ENCODE assay signal across 20 cellular contexts in the genomic region with DNA sequence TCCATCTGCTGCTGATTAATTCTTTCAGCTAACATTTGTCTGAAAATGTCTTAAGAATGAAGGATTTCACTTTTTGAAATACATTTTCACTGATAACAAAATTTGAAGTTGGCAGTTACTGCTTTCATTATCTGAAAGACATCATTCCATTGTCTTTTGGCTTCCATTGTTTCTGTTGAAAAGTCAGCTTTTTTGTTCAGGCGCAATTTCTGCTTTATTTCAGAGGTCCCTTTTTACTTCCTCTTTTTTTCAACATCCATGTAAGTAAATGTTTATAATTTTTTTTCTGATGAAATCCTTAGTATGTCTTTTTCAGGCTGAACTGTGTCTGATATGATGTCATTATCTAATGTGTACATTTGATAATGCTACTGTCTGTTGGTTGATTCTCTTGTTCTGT.
A peak's percentile ranks its signal among the peaks of the same experiment; 100 is the strongest.
DNase-seq lines count a peak whose midpoint lies in the region; ATAC-seq, FAIRE-seq and TF ChIP-seq lines count a peak whose summit lies in the region.
"Had no signal": no experiment of that assay in that cellular context is flagged by ENCODE, and none has a peak within 500 bp of the region (broad histone marks: within the 10 kb centered on the region; RNA-seq: fewer than 3 reads in every experiment).

No MANE protein-coding gene starts in this region.

- TF ChIP-seq CTCF in A549 (IDR thresholded peaks at IDR 0.05) = no peak
- TF ChIP-seq CTCF in D721Med (IDR thresholded peaks at IDR 0.05; ENCODE audit: insufficient read depth, missing control alignments) = no peak
- no peak for TF ChIP-seq CTCF in NB4 (IDR thresholded peaks at IDR 0.05; ENCODE audit: low read depth, low read length)
- no peak for TF ChIP-seq CTCF in CD14-positive monocyte (IDR thresholded peaks at IDR 0.05)

- H3K4me1 ChIP-seq in A549 = no peaks in the 10 kb centered on the region
- H3K4me1 ChIP-seq: Caco-2, prostate gland had no signal

- no peak for TF ChIP-seq RAD21 in A549 (conservative IDR thresholded peaks at IDR 0.05 in 1 of 2, IDR thresholded peaks at IDR 0.05 in 1 of 2)

- ATAC-seq in A549 = no peak
- ATAC-seq in HG03521 (IDR thresholded peaks at IDR 0.05; ENCODE audit: unreplicated experiment) = no peak
- ATAC-seq: natural killer cell treated with Interleukin-12 subunit alpha and Interleukin-12 subunit beta and Interleukin-15 and Interleukin-18, amount 100 ng/mL, for 72 hours; Panc1 had no signal

- no peak overlapping the region for H3K27ac Mint-ChIP-seq in CD14-positive monocyte
- H3K27ac Mint-ChIP-seq: natural killer cell treated with Interleukin-12 subunit alpha and Interleukin-12 subunit beta and Interleukin-15 and Interleukin-18, amount 100 ng/mL, for 72 hours had no signal

- intact Hi-C loops in CD14-positive monocyte (cut with micrococcal nuclease) = no loop called here

- peaks cover 5 to 16% (median 9%) of the 10 kb centered on the region in 7 donors for H3K9me3 Mint-ChIP-seq in CD14-positive monocyte

- no peak for TF ChIP-seq POLR2A in A549 (IDR thresholded peaks at IDR 0.05; ENCODE audit: low read length)
- TF ChIP-seq POLR2A in NB4 (IDR thresholded peaks at IDR 0.05; ENCODE audit: extremely low read depth, insufficient read length) = no peak

- no peak overlapping the region for H3K4me3 ChIP-seq in A549
- no peak overlapping the region for H3K4me3 ChIP-seq in NB4 (ENCODE audit: low read depth, low read length)
- H3K4me3 ChIP-seq: hepatocyte, prostate gland, smooth muscle cell had no signal

- TF ChIP-seq EP300 in A549 (IDR thresholded peaks at IDR 0.05) = no peak

- DNase-seq in A549 (ENCODE audit: low read depth in 1 of 2, low spot score in 1 of 2) = peak in 1 of 2 experiments; percentile 39
- DNase-seq in D721Med (ENCODE audit: insufficient read length, low spot score) = no peak
- peak; percentile 50 for DNase-seq in NB4 (ENCODE audit: low read depth)
- peak; percentile 16 for DNase-seq in cerebellar cortex (ENCODE audit: low spot score)
- DNase-seq in CD14-positive monocyte (ENCODE audit: low spot score) = no peak
- no peak for DNase-seq in NCI-H1930 (lab: John Stamatoyannopoulos, UW)
- DNase-seq: activated CD4-positive, alpha-beta T cell treated with anti-CD3 and anti-CD28 coated beads, Interleukin-2, amount 50 U/mL, for 4 hours; activated naive CD4-positive, alpha-beta T cell; anterior cingulate cortex; Caco-2; Karpas-422; NCI-H510A; stimulated activated CD4-positive, alpha-beta T cell treated with anti-CD3 and anti-CD28 coated beads, Interleukin-4, amount 100 ng/mL, for 4 hours had no signal

- WGBS in A549 (ENCODE audit: missing lambda C conversion rate) = 74% methylated on average over 1 of the region's 1 CpG

- H3K9me3 ChIP-seq in A549 = peaks cover 26% of the 10 kb centered on the region
- H3K9me3 ChIP-seq: prostate gland had no signal

- H3K27ac ChIP-seq in A549 = no peak overlapping the region
- H3K27ac ChIP-seq: hepatocyte, prostate gland had no signal

- POLR2A ChIA-PET in A549 (lab: Yijun Ruan, JAX) = no interaction called here

- no peaks in the 10 kb centered on the region for H3K36me3 Mint-ChIP-seq in CD14-positive monocyte

- CTCF ChIA-PET in A549 (lab: Yijun Ruan, JAX) = no interaction called here

- no peak for FAIRE-seq in A549 (lab: Jason Lieb, UNC)
- FAIRE-seq in D721Med (lab: Jason Lieb, UNC) = peak; percentile 51

- no peaks in the 10 kb centered on the region for H3K27me3 Mint-ChIP-seq in CD14-positive monocyte (ENCODE audit: low read depth in 3 of 3)
- H3K27me3 Mint-ChIP-seq: central memory CD8-positive, alpha-beta T cell; natural killer cell treated with Interleukin-12 subunit alpha and Interleukin-12 subunit beta and Interleukin-15 and Interleukin-18, amount 100 ng/mL, for 72 hours had no signal

- no peak overlapping the region for H3K4me3 Mint-ChIP-seq in CD14-positive monocyte
- H3K4me3 Mint-ChIP-seq: central memory CD8-positive, alpha-beta T cell; natural killer cell treated with Interleukin-12 subunit alpha and Interleukin-12 subunit beta and Interleukin-15 and Interleukin-18, amount 100 ng/mL, for 72 hours had no signal

- no peak overlapping the region for H3K4me2 ChIP-seq in A549
- H3K4me2 ChIP-seq: hepatocyte, smooth muscle cell had no signal

- no peaks in the 10 kb centered on the region for H3K4me1 Mint-ChIP-seq in CD14-positive monocyte
- H3K4me1 Mint-ChIP-seq: central memory CD8-positive, alpha-beta T cell had no signal

TF ChIP-seq in A549, 52 proteins besides CTCF, POLR2A, EP300 and RAD21:
- no peak for TF ChIP-seq TFCP2L1 (CRISPR knock-in tag; IDR thresholded peaks at IDR 0.05)
- peak; percentile 24; the same call in 1 of the 2 replicates for TF ChIP-seq GATA3 (IDR thresholded peaks at IDR 0.05; ENCODE audit: borderline replicate concordance)
- no peak for TF ChIP-seq CHD4 (IDR thresholded peaks at IDR 0.05; ENCODE audit: borderline replicate concordance)
- TF ChIP-seq, protein P1, sequence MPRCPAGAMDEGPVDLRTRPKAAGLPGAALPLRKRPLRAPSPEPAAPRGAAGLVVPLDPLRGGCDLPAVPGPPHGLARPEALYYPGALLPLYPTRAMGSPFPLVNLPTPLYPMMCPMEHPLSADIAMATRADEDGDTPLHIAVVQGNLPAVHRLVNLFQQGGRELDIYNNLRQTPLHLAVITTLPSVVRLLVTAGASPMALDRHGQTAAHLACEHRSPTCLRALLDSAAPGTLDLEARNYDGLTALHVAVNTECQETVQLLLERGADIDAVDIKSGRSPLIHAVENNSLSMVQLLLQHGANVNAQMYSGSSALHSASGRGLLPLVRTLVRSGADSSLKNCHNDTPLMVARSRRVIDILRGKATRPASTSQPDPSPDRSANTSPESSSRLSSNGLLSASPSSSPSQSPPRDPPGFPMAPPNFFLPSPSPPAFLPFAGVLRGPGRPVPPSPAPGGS (IDR thresholded peaks at IDR 0.05) = no peak
- TF ChIP-seq BHLHE40 (IDR thresholded peaks at IDR 0.05; ENCODE audit: low read depth, low read length) = no peak
- TF ChIP-seq PHF8 (IDR thresholded peaks at IDR 0.05; ENCODE audit: borderline replicate concordance, low read depth) = no peak
TF ChIP-seq in A549: peak in this region for 1.

Comparison
In these comparisons a context has a peak if more than half of its experiments do, and no peak if none do; other contexts are left out.
1. DNase-seq: peak in NB4 (single experiment) and cerebellar cortex (single experiment); none in D721Med (single experiment), CD14-positive monocyte (single experiment) and NCI-H1930 (0 of 2).